Comparison of ENCODE assay signal across 12 cellular contexts in genomic region chr17:5785343-5785742, GRCh38.
DNase-seq lines count a peak whose midpoint lies in the region; ATAC-seq lines count a peak whose summit lies in the region.
"Had no signal": no experiment of that assay in that cellular context is flagged by ENCODE, and none has a peak within 500 bp of the region (broad histone marks: within the 10 kb centered on the region; RNA-seq: fewer than 3 reads in every experiment).

No MANE protein-coding gene starts in this region.

- DNase-seq in Daoy (ENCODE audit: low read depth), result peak; percentile 95
- DNase-seq in amniotic stem cell (lab: John Stamatoyannopoulos, UW), result peak; percentile 67
- DNase-seq in lung microvascular endothelial cell (ENCODE audit: low read depth in 2 of 2), result peak; percentile 27 to 84
- no peak for DNase-seq in D341Med (ENCODE audit: low spot score)
- DNase-seq in stimulated activated naive CD4-positive, alpha-beta T cell treated with Interleukin-2 at 50 U/mL for 16 hours (lab: John Stamatoyannopoulos, UW), result no peak
- no peak for DNase-seq in effector CD4-positive, alpha-beta T cell
- no peak for DNase-seq in NCI-H748 treated with DMSO at 0.1 percent for 48 hours (lab: John Stamatoyannopoulos, UW)
- DNase-seq: CD8-positive, alpha-beta T cell; heart right ventricle; thyroid gland had no signal

- peak; percentile 60 for ATAC-seq in HG03097 (IDR thresholded peaks at IDR 0.05; ENCODE audit: low FRiP score, unreplicated experiment)
- ATAC-seq: activated T-helper 17 cell treated with anti-CD3 and anti-CD28 coated beads, Interleukin-2, amount 50 U/mL, for 72 hours; CD8-positive, alpha-beta T cell; heart right ventricle had no signal

Comparison
In these comparisons a context has a peak if more than half of its experiments do, and no peak if none do; other contexts are left out.
1. DNase-seq: peak in Daoy (single experiment), amniotic stem cell (single experiment) and lung microvascular endothelial cell (2 of 2); none in D341Med (single experiment), stimulated activated naive CD4-positive, alpha-beta T cell treated with Interleukin-2 at 50 U/mL for 16 hours (single experiment), effector CD4-positive, alpha-beta T cell (single experiment) and NCI-H748 treated with DMSO at 0.1 percent for 48 hours (single experiment).